24 cellular contexts compared by ENCODE assay signal in the genomic region with DNA sequence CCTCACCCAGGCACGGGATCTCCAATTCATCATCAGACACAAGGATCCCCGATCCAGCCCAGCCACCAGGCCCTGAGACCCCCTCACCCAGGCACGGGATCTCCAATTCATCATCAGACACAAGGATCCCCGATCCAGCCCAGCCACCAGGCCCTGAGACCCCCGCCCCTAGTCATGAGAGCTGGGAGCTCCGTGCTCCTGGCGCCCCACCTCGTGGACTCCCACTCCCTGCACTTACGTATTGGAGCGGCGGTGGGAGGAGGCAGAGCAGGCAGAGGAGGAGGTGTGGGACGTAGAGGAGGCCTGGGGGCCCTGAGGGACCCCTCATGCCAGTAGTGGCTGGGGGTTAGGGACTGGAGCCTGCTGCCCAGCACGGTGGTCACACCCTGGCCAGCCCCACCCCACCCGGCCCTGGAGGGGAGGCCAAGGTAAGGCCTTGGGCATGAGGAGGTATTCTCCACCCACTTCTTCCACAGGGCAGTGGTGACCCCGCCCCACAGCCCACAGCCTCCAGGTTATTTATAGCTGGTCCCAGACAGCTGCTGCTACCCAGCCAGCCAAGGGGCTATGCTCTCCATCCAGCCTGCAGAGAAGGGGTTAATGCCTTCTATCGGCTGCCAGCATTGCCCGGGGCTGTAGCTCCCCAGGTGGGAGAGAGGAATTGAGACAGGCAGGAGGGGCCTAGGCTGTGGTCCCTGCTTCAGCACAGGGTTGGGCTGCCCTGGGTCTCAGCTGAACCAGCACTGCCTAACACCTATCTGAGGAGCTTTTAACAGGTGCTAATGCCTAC. TPM values are rescaled to one million over a fixed set of nuclear protein-coding genes. Genes with fewer than 3 reads are reported as not detected.
DNase-seq lines count a peak whose midpoint lies in the region; ATAC-seq lines count a peak whose summit lies in the region.
"Had no signal": no experiment of that assay in that cellular context is flagged by ENCODE, and none has a peak within 500 bp of the region (broad histone marks: within the 10 kb centered on the region; RNA-seq: fewer than 3 reads in every experiment).

No MANE protein-coding gene starts in this region.

- H3K27ac ChIP-seq in BLaER1 (no peak overlapping the region), SJCRH30 (no peak overlapping the region)
- H3K27ac ChIP-seq in BLaER1 treated with 17β-estradiol and CSF1 and Interleukin-3, amounts not matched to agents 10 nM and 100 nM = no peak overlapping the region
- H3K27ac ChIP-seq: suprapubic skin, upper lobe of right lung had no signal

- peaks cover 24% of the 10 kb centered on the region for H3K4me1 ChIP-seq in BLaER1
- peaks cover 12 to 30% (median 16%) of the 10 kb centered on the region in 10 experiments; a peak in 19 of 20 replicates for H3K4me1 ChIP-seq in BLaER1 treated with 17β-estradiol and CSF1 and Interleukin-3, amounts not matched to agents 10 nM and 100 nM
- no peaks in the 10 kb centered on the region for H3K4me1 ChIP-seq in SJCRH30

- no peaks in the 10 kb centered on the region for H3K9me3 ChIP-seq in BLaER1
- no peaks in the 10 kb centered on the region for H3K9me3 ChIP-seq in BLaER1 treated with 17β-estradiol and CSF1 and Interleukin-3, amounts not matched to agents 10 nM and 100 nM (replicated peaks in 1 of 11)
- no peaks in the 10 kb centered on the region for H3K9me3 ChIP-seq in SJCRH30 (replicated peaks)
- H3K9me3 ChIP-seq: mucosa of descending colon, suprapubic skin, upper lobe of right lung had no signal

- H3K9ac ChIP-seq in BLaER1 = no peak overlapping the region
- H3K9ac ChIP-seq in BLaER1 treated with 17β-estradiol and CSF1 and Interleukin-3, amounts not matched to agents 10 nM and 100 nM = no peak overlapping the region

- H4K20me1 ChIP-seq in BLaER1 = no peaks in the 10 kb centered on the region
- no peaks in the 10 kb centered on the region for H4K20me1 ChIP-seq in BLaER1 treated with 17β-estradiol and CSF1 and Interleukin-3, amounts not matched to agents 10 nM and 100 nM

- DNase-seq in SJCRH30 (peak; percentile 37 to 39), myocyte (ENCODE audit: low read depth) (peak; percentile 61), activated T-cell treated with anti-CD3 and anti-CD28 coated beads for 4 hours (no peak)
- DNase-seq in effector CD8-positive, alpha-beta T cell (lab: John Stamatoyannopoulos, UW) = no peak
- DNase-seq: activated CD4-positive, alpha-beta T cell treated with anti-CD3 and anti-CD28 coated beads for 36 hours; activated T-cell treated with anti-CD3 and anti-CD28 coated beads, Interleukin-2, amount 50 U/mL, for 4 hours; Kasumi-1; mucosa of descending colon; NCI-H187; right cardiac atrium; stimulated activated CD4-positive, alpha-beta T cell treated with anti-CD3 and anti-CD28 coated beads, Interleukin-4, amount 100 ng/mL, for 24 hours; upper lobe of right lung had no signal

- H3K4me2 ChIP-seq in BLaER1 = peak overlapping the region; percentile 24; the same call in 1 of the 2 replicates
- H3K4me2 ChIP-seq in BLaER1 treated with 17β-estradiol and CSF1 and Interleukin-3, amounts not matched to agents 10 nM and 100 nM = peak overlapping the region in 9 of 11 experiments; percentile 15 to 53 (median 38); a peak in 14 of 22 replicates

- H3K36me3 ChIP-seq in BLaER1 = no peaks in the 10 kb centered on the region
- H3K36me3 ChIP-seq in BLaER1 treated with 17β-estradiol and CSF1 and Interleukin-3, amounts not matched to agents 10 nM and 100 nM = no peaks in the 10 kb centered on the region
- no peaks in the 10 kb centered on the region for H3K36me3 ChIP-seq in SJCRH30
- H3K36me3 ChIP-seq: suprapubic skin, upper lobe of right lung had no signal

- no peak for ATAC-seq in HG03442 (IDR thresholded peaks at IDR 0.05; ENCODE audit: unreplicated experiment)
- ATAC-seq: activated CD4-positive, alpha-beta T cell treated with anti-CD3 and anti-CD28 coated beads for 36 hours; activated T-cell treated with anti-CD3 and anti-CD28 coated beads, Interleukin-2, amount 50 U/mL, for 4 hours; GM12878; HepG2; mucosa of descending colon; stimulated activated memory B cell treated with anti-CD40 and anti-IgM and Interleukin-4, amounts not matched to agents 10 μg/mL and 1 μg/mL and 100 μg/mL, for 72 hours; upper lobe of right lung had no signal

- no peaks in the 10 kb centered on the region for H3K27me3 ChIP-seq in BLaER1
- H3K27me3 ChIP-seq in BLaER1 treated with 17β-estradiol and CSF1 and Interleukin-3, amounts not matched to agents 10 nM and 100 nM = no peaks in the 10 kb centered on the region
- peaks cover 11% of the 10 kb centered on the region for H3K27me3 ChIP-seq in SJCRH30
- H3K27me3 ChIP-seq: upper lobe of right lung had no signal

- no peak overlapping the region for H3K4me3 ChIP-seq in BLaER1
- H3K4me3 ChIP-seq in BLaER1 treated with 17β-estradiol and CSF1 and Interleukin-3, amounts not matched to agents 10 nM and 100 nM = no peak overlapping the region
- H3K4me3 ChIP-seq in SJCRH30 = no peak overlapping the region
- H3K4me3 ChIP-seq: GM12878, lung, mucosa of descending colon, suprapubic skin, upper lobe of right lung had no signal

RNA-seq across cellular contexts. Expression of a gene that starts 17.6 kb away (rescaled TPM):
- total RNA-seq in SJCRH30 (2014; rRNA removed; shearing (Covaris generic)) = not detected in 2 replicates
- total RNA-seq in myocyte = not detected in 2 replicates
- polyA plus RNA-seq in myocyte (2012) = 0.21 TPM
- total RNA-seq: activated CD4-positive, alpha-beta T cell treated with anti-CD3 and anti-CD28 coated beads for 36 hours; activated T-cell treated with anti-CD3 and anti-CD28 coated beads, Interleukin-2, amount 50 U/mL, for 4 hours; glomerular endothelial cell; GM12878; HepG2; kidney epithelial cell; mucosa of descending colon; neural crest cell; T-helper 2 cell treated with Interferon-gamma antibody and Interleukin-4, amounts not matched to agents 100 ng/mL and 5 ng/mL, for 36 hours; upper lobe of right lung had no signal
- polyA plus RNA-seq: GM12878, HepG2 had no signal

RNA-seq across cellular contexts. Expression of a gene that starts 52.0 kb away (rescaled TPM):
- total RNA-seq in SJCRH30 (2014; rRNA removed; shearing (Covaris generic)) = 0.08 and 0.24 TPM in 2 replicates
- 3.7 and 5.4 TPM in 2 replicates for total RNA-seq in myocyte
- polyA plus RNA-seq in myocyte (2012) = 0.64 TPM
- total RNA-seq: HepG2, kidney epithelial cell had no signal
- polyA plus RNA-seq: HepG2 had no signal

Comparison
In these comparisons a context has a peak if more than half of its experiments do, and no peak if none do; other contexts are left out.
1. DNase-seq: peak in SJCRH30 (2 of 2) and myocyte (single experiment); none in effector CD8-positive, alpha-beta T cell (single experiment) and activated T-cell treated with anti-CD3 and anti-CD28 coated beads for 4 hours (single experiment).